In the genomic region with DNA sequence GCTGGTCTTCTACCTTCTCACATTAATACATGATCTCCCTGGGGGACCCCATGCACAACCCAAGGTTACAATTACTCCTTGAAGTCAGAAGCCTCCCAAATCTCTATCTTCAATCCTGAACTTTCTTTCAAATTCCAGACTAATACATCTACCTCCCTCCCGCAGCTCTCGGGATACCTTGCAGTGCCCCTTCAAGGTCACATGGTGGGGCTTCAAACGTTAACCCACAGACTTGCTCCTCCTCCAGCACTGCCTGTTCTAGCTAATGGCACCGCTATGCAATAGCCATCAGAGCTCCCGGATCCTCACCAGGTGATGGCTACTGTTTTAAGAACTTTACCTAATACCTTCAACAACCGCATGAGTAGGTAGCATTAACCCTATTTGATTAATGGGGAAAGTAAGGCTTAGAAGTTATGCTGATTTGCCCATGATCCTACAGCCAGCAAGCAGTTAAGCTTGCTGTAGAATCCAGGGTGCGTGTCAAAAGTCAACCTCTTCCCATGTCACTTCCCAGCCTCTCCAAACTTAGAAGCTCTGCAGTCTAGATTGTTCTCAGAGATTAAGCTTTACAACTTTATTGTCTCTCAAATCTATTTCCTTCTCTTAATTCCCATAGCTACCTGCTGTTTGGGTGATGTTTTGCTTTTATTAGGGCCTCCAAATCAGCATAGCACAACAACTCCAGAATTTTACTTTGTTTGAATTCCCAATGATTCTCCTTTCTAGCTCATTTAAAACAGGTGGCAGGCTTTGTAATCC, we compare ENCODE assay signal across 1 cellular context.
TF ChIP-seq lines count a peak whose summit lies in the region.

No MANE protein-coding gene starts in this region.

TF ChIP-seq in K562, 482 proteins besides CTCF, POLR2A, EP300 and RAD21:
- TF ChIP-seq ZZZ3 (IDR thresholded peaks at IDR 0.05) (no peak), SREBF2 (CRISPR knock-in tag; IDR thresholded peaks at IDR 0.05) (no peak), CCNT2 (IDR thresholded peaks at IDR 0.05; ENCODE audit: borderline replicate concordance, extremely low read depth, insufficient read length, low read depth, low read length) (no peak), MCM3 (IDR thresholded peaks at IDR 0.05) (no peak), FOXM1 (IDR thresholded peaks at IDR 0.05; ENCODE audit: low read depth) (no peak), FOXM1 (CRISPR knock-in tag; IDR thresholded peaks at IDR 0.05; ENCODE audit: low read depth) (no peak)
- TF ChIP-seq, protein P1, sequence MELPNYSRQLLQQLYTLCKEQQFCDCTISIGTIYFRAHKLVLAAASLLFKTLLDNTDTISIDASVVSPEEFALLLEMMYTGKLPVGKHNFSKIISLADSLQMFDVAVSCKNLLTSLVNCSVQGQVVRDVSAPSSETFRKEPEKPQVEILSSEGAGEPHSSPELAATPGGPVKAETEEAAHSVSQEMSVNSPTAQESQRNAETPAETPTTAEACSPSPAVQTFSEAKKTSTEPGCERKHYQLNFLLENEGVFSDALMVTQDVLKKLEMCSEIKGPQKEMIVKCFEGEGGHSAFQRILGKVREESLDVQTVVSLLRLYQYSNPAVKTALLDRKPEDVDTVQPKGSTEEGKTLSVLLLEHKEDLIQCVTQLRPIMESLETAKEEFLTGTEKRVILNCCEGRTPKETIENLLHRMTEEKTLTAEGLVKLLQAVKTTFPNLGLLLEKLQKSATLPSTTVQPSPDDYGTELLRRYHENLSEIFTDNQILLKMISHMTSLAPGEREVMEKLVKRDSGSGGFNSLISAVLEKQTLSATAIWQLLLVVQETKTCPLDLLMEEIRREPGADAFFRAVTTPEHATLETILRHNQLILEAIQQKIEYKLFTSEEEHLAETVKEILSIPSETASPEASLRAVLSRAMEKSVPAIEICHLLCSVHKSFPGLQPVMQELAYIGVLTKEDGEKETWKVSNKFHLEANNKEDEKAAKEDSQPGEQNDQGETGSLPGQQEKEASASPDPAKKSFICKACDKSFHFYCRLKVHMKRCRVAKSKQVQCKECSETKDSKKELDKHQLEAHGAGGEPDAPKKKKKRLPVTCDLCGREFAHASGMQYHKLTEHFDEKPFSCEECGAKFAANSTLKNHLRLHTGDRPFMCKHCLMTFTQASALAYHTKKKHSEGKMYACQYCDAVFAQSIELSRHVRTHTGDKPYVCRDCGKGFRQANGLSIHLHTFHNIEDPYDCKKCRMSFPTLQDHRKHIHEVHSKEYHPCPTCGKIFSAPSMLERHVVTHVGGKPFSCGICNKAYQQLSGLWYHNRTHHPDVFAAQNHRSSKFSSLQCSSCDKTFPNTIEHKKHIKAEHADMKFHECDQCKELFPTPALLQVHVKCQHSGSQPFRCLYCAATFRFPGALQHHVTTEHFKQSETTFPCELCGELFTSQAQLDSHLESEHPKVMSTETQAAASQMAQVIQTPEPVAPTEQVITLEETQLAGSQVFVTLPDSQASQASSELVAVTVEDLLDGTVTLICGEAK (IDR thresholded peaks at IDR 0.05) = peak; percentile 51
- TF ChIP-seq, protein P1 (CRISPR knock-in tag; IDR thresholded peaks at IDR 0.05) = no peak
- TF ChIP-seq, protein P2, sequence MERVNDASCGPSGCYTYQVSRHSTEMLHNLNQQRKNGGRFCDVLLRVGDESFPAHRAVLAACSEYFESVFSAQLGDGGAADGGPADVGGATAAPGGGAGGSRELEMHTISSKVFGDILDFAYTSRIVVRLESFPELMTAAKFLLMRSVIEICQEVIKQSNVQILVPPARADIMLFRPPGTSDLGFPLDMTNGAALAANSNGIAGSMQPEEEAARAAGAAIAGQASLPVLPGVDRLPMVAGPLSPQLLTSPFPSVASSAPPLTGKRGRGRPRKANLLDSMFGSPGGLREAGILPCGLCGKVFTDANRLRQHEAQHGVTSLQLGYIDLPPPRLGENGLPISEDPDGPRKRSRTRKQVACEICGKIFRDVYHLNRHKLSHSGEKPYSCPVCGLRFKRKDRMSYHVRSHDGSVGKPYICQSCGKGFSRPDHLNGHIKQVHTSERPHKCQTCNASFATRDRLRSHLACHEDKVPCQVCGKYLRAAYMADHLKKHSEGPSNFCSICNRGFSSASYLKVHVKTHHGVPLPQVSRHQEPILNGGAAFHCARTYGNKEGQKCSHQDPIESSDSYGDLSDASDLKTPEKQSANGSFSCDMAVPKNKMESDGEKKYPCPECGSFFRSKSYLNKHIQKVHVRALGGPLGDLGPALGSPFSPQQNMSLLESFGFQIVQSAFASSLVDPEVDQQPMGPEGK (CRISPR knock-in tag; IDR thresholded peaks at IDR 0.05; ENCODE audit: borderline replicate concordance) = no peak
